22 cellular contexts compared by ENCODE assay signal in the genomic region with DNA sequence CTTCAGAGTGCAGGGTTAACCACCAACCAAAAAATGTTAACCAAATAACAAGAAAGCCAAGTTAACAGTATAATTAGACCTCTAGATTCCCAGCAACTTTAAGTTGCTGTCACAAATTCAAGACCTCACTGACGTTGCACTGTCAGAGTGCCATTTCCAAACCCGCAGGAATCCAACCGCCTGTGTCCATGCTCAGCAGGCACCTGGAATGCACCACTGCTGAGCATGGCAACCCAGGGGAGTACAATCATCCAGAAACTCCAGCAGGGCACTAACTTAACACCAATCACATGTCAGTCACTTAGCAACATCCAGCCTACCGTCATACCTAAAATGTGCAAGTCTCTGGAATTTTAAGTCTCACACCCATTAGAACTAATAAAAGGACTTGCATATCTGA. TPM values are rescaled to one million over a fixed set of nuclear protein-coding genes. Genes with fewer than 3 reads are reported as not detected.
A peak's percentile ranks its signal among the peaks of the same experiment; 100 is the strongest.
DNase-seq lines count a peak whose midpoint lies in the region; ATAC-seq and TF ChIP-seq lines count a peak whose summit lies in the region.
"Had no signal": no experiment of that assay in that cellular context is flagged by ENCODE, and none has a peak within 500 bp of the region (broad histone marks: within the 10 kb centered on the region; RNA-seq: fewer than 3 reads in every experiment).

No MANE protein-coding gene starts in this region.

- H4K91ac ChIP-seq in mesenchymal stem cell (ENCODE audit: low read length), result no peak overlapping the region

- ATAC-seq in HG03354 (IDR thresholded peaks at IDR 0.05; ENCODE audit: poor library complexity, severe bottlenecking, unreplicated experiment) (no peak), HG03159 (IDR thresholded peaks at IDR 0.05; ENCODE audit: unreplicated experiment) (no peak)
- ATAC-seq: activated naive CD8-positive, alpha-beta T cell treated with anti-CD3 and anti-CD28 coated beads, Interleukin-2, amount 50 U/mL, for 24 hours; HCT116; left cardiac atrium had no signal

- peaks cover 6% of the 10 kb centered on the region for H3K79me1 ChIP-seq in mesenchymal stem cell (replicated peaks; ENCODE audit: low read length, poor library complexity, severe bottlenecking)

- no peak overlapping the region for H3K14ac ChIP-seq in mesenchymal stem cell (ENCODE audit: low read length in 2 of 2)

- no peak overlapping the region for H2BK15ac ChIP-seq in mesenchymal stem cell (ENCODE audit: low read depth, poor library complexity, severe bottlenecking)

- H3K4ac ChIP-seq in mesenchymal stem cell (ENCODE audit: low read depth in 1 of 2, low read length in 2 of 2), result no peak overlapping the region

- POLR2A ChIA-PET in OCI-LY7 (lab: Charles Lee), result no interaction called here

- no peaks in the 10 kb centered on the region for H3K36me3 ChIP-seq in mesenchymal stem cell (ENCODE audit: control insufficient read depth in 1 of 2, insufficient read depth in 2 of 2, low read depth in 1 of 2, low read length in 2 of 2)
- peaks cover 15% of the 10 kb centered on the region; the same call in 1 of the 2 replicates for H3K36me3 ChIP-seq in OCI-LY7 (ENCODE audit: insufficient read depth, low read length)
- H3K36me3 ChIP-seq: neutrophil, Peyer's patch had no signal

- intact Hi-C loops in OCI-LY7 (cut with micrococcal nuclease; ENCODE audit: unreplicated experiment), result no loop called here

- H3K4me1 ChIP-seq in mesenchymal stem cell (ENCODE audit: control insufficient read depth, insufficient read depth, low read depth, low read length), result peaks cover 32% of the 10 kb centered on the region
- no peaks in the 10 kb centered on the region for H3K4me1 ChIP-seq in OCI-LY7 (ENCODE audit: insufficient read depth, low read length, poor library complexity, severe bottlenecking)

- no peaks in the 10 kb centered on the region for H4K20me1 ChIP-seq in OCI-LY7 (ENCODE audit: insufficient read depth, low read length)

- 96% methylated on average over 4 of the region's 4 CpGs for WGBS in mesenchymal stem cell

- no peak overlapping the region for H2AK5ac ChIP-seq in mesenchymal stem cell (ENCODE audit: low read length, severe bottlenecking)

- H3K4me2 ChIP-seq in mesenchymal stem cell (ENCODE audit: low read length, poor library complexity, severe bottlenecking) (peak overlapping the region; percentile 29), OCI-LY7 (ENCODE audit: low read length) (no peak overlapping the region)
- H3K4me2 ChIP-seq: smooth muscle cell had no signal

- H2AFZ ChIP-seq in mesenchymal stem cell (ENCODE audit: low read depth, low read length) (no peak overlapping the region), OCI-LY7 (ENCODE audit: low read length) (no peak overlapping the region)

- no peaks in the 10 kb centered on the region for H3K9me2 ChIP-seq in OCI-LY7 (ENCODE audit: insufficient read depth, low read length)

- no peak overlapping the region for H3K9ac ChIP-seq in mesenchymal stem cell (ENCODE audit: low read length)

- no peaks in the 10 kb centered on the region for H3K79me2 ChIP-seq in OCI-LY7 (ENCODE audit: insufficient read depth, low read depth, low read length)

- H2BK5ac ChIP-seq in mesenchymal stem cell (ENCODE audit: low read depth, low read length, poor library complexity, severe bottlenecking), result no peak overlapping the region

- H3K9me3 ChIP-seq in mesenchymal stem cell (ENCODE audit: control insufficient read depth, low read length) (no peaks in the 10 kb centered on the region), OCI-LY7 (ENCODE audit: low read length) (no peaks in the 10 kb centered on the region)
- H3K9me3 ChIP-seq: neutrophil, Peyer's patch had no signal

- no peak overlapping the region for H3K18ac ChIP-seq in mesenchymal stem cell (ENCODE audit: low read depth in 1 of 2, low read length in 2 of 2)

- H3K4me3 ChIP-seq in choroid plexus epithelial cell (ENCODE audit: low read depth, low read length) (no peak overlapping the region), mesenchymal stem cell (ENCODE audit: insufficient read depth in 1 of 2, low read depth in 1 of 2, low read length in 2 of 2) (no peak overlapping the region), OCI-LY7 (ENCODE audit: low read depth, low read length, poor library complexity, severe bottlenecking) (no peak overlapping the region)
- H3K4me3 ChIP-seq: Peyer's patch, smooth muscle cell had no signal

- no peak for TF ChIP-seq CTCF in 22Rv1 (IDR thresholded peaks at IDR 0.05)
- TF ChIP-seq CTCF in choroid plexus epithelial cell (conservative IDR thresholded peaks at IDR 0.05; ENCODE audit: low read depth, low read length), result no peak
- TF ChIP-seq CTCF in OCI-LY7 (conservative IDR thresholded peaks at IDR 0.05; ENCODE audit: low read length), result no peak

- H3K27ac ChIP-seq in 22Rv1 (peak overlapping the region; percentile 86), mesenchymal stem cell (ENCODE audit: low read length, poor library complexity, severe bottlenecking) (peak overlapping the region; percentile 93), OCI-LY7 (ENCODE audit: low read depth, low read length, poor library complexity, severe bottlenecking) (no peak overlapping the region)
- H3K27ac ChIP-seq: neutrophil, Peyer's patch had no signal

- no peaks in the 10 kb centered on the region for H3K27me3 ChIP-seq in mesenchymal stem cell (ENCODE audit: control insufficient read depth in 1 of 2, insufficient read depth in 1 of 2, low read length in 2 of 2)
- H3K27me3 ChIP-seq: neutrophil, Peyer's patch had no signal

- CTCF ChIA-PET in OCI-LY7 (lab: Charles Lee; ENCODE audit: unreplicated experiment), result no interaction called here

- no peak overlapping the region for H2BK12ac ChIP-seq in mesenchymal stem cell (ENCODE audit: low read length in 2 of 2)

- no TSS peak for BruUV-seq in OCI-LY7 (replicated peaks; lab: Mats Ljungman, UMichigan)

- H4K8ac ChIP-seq in mesenchymal stem cell (ENCODE audit: low read length), result no peak overlapping the region

- no peak overlapping the region for H2BK120ac ChIP-seq in mesenchymal stem cell (ENCODE audit: low read depth, low read length)

- DNase-seq in LHCN-M2 (ENCODE audit: low read depth) (peak; percentile 15), choroid plexus epithelial cell (ENCODE audit: low read depth) (peak; percentile 61), mesenchymal stem cell (no peak), nucleus accumbens (lab: John Stamatoyannopoulos, UW) (no peak), OCI-LY7 (ENCODE audit: low spot score) (no peak)
- DNase-seq: activated CD4-positive, alpha-beta T cell treated with anti-CD3 and anti-CD28 coated beads for 4 hours; activated CD8-positive, alpha-beta memory T cell treated with anti-CD3 and anti-CD28 coated beads for 24 hours; activated gamma-delta T cell; activated naive CD8-positive, alpha-beta T cell treated with anti-CD3 and anti-CD28 coated beads, Interleukin-2, amount 50 U/mL, for 24 hours; activated T-cell treated with anti-CD3 and anti-CD28 coated beads, Interleukin-2, amount 50 U/mL, for 1 hour; left cardiac atrium; NCI-H146; NCI-H524; NK-92 treated with Interleukin-12 subunit alpha and Interleukin-12 subunit beta, amount 100 ng/mL, for 24 hours; Peyer's patch; stimulated activated CD4-positive, alpha-beta T cell treated with anti-CD3 and anti-CD28 coated beads, Interleukin-2, amount 100 ng/mL, for 24 hours had no signal

- no peak overlapping the region for H3K23ac ChIP-seq in mesenchymal stem cell (ENCODE audit: low read length in 2 of 2)

RNA-seq across cellular contexts. Expression of a gene that starts 48.9 kb away (rescaled TPM):
- total RNA-seq in LHCN-M2 (2014; rRNA removed) (1.6 and 3.2 TPM in 2 replicates), OCI-LY7 (2022) (44.1 and 52.4 TPM in 2 replicates)
- polyA plus RNA-seq in LHCN-M2 (2012), result 10.7 TPM
- 8.1 TPM for polyA plus RNA-seq in mesenchymal stem cell (2013, experiment 1 of 2)
- 10.2 TPM for polyA plus RNA-seq in mesenchymal stem cell (2013, experiment 2 of 2)
- 36.1 and 44.7 TPM in 2 replicates for total RNA-seq in OCI-LY7 (2014; rRNA removed; shearing (Covaris generic))

Comparison
In these comparisons a context has a peak if more than half of its experiments do, and no peak if none do; other contexts are left out.
1. DNase-seq: peak in LHCN-M2 (single experiment) and choroid plexus epithelial cell (single experiment); none in mesenchymal stem cell (single experiment), nucleus accumbens (0 of 56) and OCI-LY7 (single experiment).